Comparison of ENCODE assay signal across 8 cellular contexts in genomic region chr20:59933849-59934585, GRCh38. TPM values are rescaled to one million over a fixed set of nuclear protein-coding genes. Genes with fewer than 3 reads are reported as not detected.
A peak's percentile ranks its signal among the peaks of the same experiment; 100 is the strongest.
DNase-seq lines count a peak whose midpoint lies in the region; ATAC-seq, FAIRE-seq and TF ChIP-seq lines count a peak whose summit lies in the region.

No MANE protein-coding gene starts in this region.

- no peak overlapping the region for H4K5ac ChIP-seq in IMR-90 (ENCODE audit: low read depth, low read length)

- in situ Hi-C loops in IMR-90 (cut with MboI; ENCODE audit: low sequenced_read_pairs) (no loop called here), astrocyte of the cerebellum (cut with HindIII; ENCODE audit: low sequenced_read_pairs) (no loop called here)

- H3K9me1 ChIP-seq in IMR-90 (ENCODE audit: insufficient read depth, low read length), result no peaks in the 10 kb centered on the region

- 6% methylated on average over 37 of the region's 59 CpGs; no CpG with 5 or more reads in 1 of the 2 experiments for WGBS in IMR-90 (ENCODE audit: extremely low coverage in 2 of 2, insufficient read length in 1 of 2), 2 experiments
- 5% methylated on average over 47 of the region's 59 CpGs for WGBS in hepatocyte (ENCODE audit: low lambda C conversion rate, missing lambda C conversion rate)

- H2AK9ac ChIP-seq in IMR-90 (replicated peaks; ENCODE audit: low read depth, low read length, poor library complexity), result peak overlapping the region; percentile 75

- dilution Hi-C loops in IMR-90 (cut with HindIII; ENCODE audit: low sequenced_read_pairs, unreplicated experiment), result no loop called here

- no peak for FAIRE-seq in urothelium cell line (lab: Jason Lieb, UNC)

- peak overlapping the region; percentile 77 for H3K4me2 ChIP-seq in IMR-90 (ENCODE audit: low read depth, low read length)
- peak overlapping the region; percentile 98 for H3K4me2 ChIP-seq in hepatocyte

- H4K8ac ChIP-seq in IMR-90 (ENCODE audit: low read depth in 2 of 2, low read length in 2 of 2), result peak overlapping the region; percentile 52 to 56; a peak in 2 of 4 replicates

- peak overlapping the region; percentile 34; the same call in 1 of the 2 replicates for H4K91ac ChIP-seq in IMR-90 (ENCODE audit: insufficient read depth, low read depth, low read length)

- H2BK20ac ChIP-seq in IMR-90 (ENCODE audit: low read depth, low read length), result no peak overlapping the region

- POLR2A ChIA-PET in IMR-90 (lab: Charles Lee; ENCODE audit: unreplicated experiment), result no interaction called here

- intact Hi-C loops in IMR-90 (cut with micrococcal nuclease), result no loop called here

- H2AK5ac ChIP-seq in IMR-90 (ENCODE audit: low read depth, low read length), result no peak overlapping the region

- H3K4ac ChIP-seq in IMR-90 (ENCODE audit: low read depth, low read length), result 0 out of 2 replicates have a peak overlapping the region, but pooled peaks have one; percentile 3

- peak overlapping the region; percentile 19 for H2BK120ac ChIP-seq in IMR-90 (ENCODE audit: low read depth, low read length)

- H3K9ac ChIP-seq in IMR-90 (ENCODE audit: low read depth, low read length), result no peak overlapping the region
- H3K9ac ChIP-seq in rectal smooth muscle tissue (ENCODE audit: low read length), result no peak overlapping the region

- no peak overlapping the region; the same call in 1 of the 2 replicates for H3K23ac ChIP-seq in IMR-90 (ENCODE audit: low read depth, low read length)

- peak; percentile 43 for TF ChIP-seq RAD21 in IMR-90 (IDR thresholded peaks at IDR 0.05; ENCODE audit: low read length)

- H3K56ac ChIP-seq in IMR-90 (ENCODE audit: extremely low read depth, insufficient read depth, low read length), result no peak overlapping the region

- H3K4me1 ChIP-seq in IMR-90 (ENCODE audit: control insufficient read depth, insufficient read depth, low read length) (peaks cover 5% of the 10 kb centered on the region), hepatocyte (ENCODE audit: insufficient read depth) (peaks cover 20% of the 10 kb centered on the region), rectal smooth muscle tissue (ENCODE audit: control insufficient read depth, insufficient read depth, low read length) (peaks cover 10% of the 10 kb centered on the region)

- peak; percentile 69 for DNase-seq in DMS53 treated with DMSO at 0.1 percent for 48 hours (lab: John Stamatoyannopoulos, UW; ENCODE audit: unreplicated experiment)
- DNase-seq in IMR-90, result peak; percentile 49
- DNase-seq in T-helper 22 cell (ENCODE audit: low read depth), result peak; percentile 56
- no peak for DNase-seq in astrocyte of the cerebellum (ENCODE audit: low read depth)
- DNase-seq in hepatocyte (ENCODE audit: low spot score), result peak; percentile 86
- peak; percentile 89 for DNase-seq in urothelium cell line (ENCODE audit: low spot score)

- TF ChIP-seq CTCF in IMR-90 (conservative IDR thresholded peaks at IDR 0.05; ENCODE audit: low read depth, low read length), result peak; percentile 80
- peak; percentile 93 for TF ChIP-seq CTCF in astrocyte of the cerebellum (IDR thresholded peaks at IDR 0.05; ENCODE audit: low read depth, low read length, missing control alignments)
- peak; percentile 96 for TF ChIP-seq CTCF in hepatocyte (IDR thresholded peaks at IDR 0.05; ENCODE audit: poor library complexity)

- no peak for TF ChIP-seq POLR2A in IMR-90 (IDR thresholded peaks at IDR 0.05; ENCODE audit: low read depth, low read length)

- H3K36me3 ChIP-seq in IMR-90 (ENCODE audit: control insufficient read depth, insufficient read depth, low read length) (no peaks in the 10 kb centered on the region), hepatocyte (replicated peaks; ENCODE audit: insufficient read depth, low read depth) (no peaks in the 10 kb centered on the region), rectal smooth muscle tissue (ENCODE audit: control insufficient read depth, insufficient read depth, low read length) (peaks cover 2% of the 10 kb centered on the region)

- H3K27me3 ChIP-seq in IMR-90 (ENCODE audit: control insufficient read depth, insufficient read depth, low read length), result no peaks in the 10 kb centered on the region
- H3K27me3 ChIP-seq in hepatocyte, result no peaks in the 10 kb centered on the region
- H3K27me3 ChIP-seq in rectal smooth muscle tissue (ENCODE audit: control insufficient read depth, insufficient read depth, low read length), result no peaks in the 10 kb centered on the region

- ATAC-seq in GM21528 (IDR thresholded peaks at IDR 0.05; ENCODE audit: low FRiP score, unreplicated experiment), result peak; percentile 85
- ATAC-seq in IMR-90 (ENCODE audit: low read depth), result peak; percentile 96

- H3K27ac ChIP-seq in IMR-90 (ENCODE audit: insufficient read depth, low read length) (no peak overlapping the region), hepatocyte (no peak overlapping the region), rectal smooth muscle tissue (ENCODE audit: low read depth, low read length) (peak overlapping the region; percentile 49)

- H3K9me3 ChIP-seq in IMR-90 (ENCODE audit: control insufficient read depth, insufficient read depth, low read length), result no peaks in the 10 kb centered on the region
- no peaks in the 10 kb centered on the region for H3K9me3 ChIP-seq in hepatocyte (ENCODE audit: low read depth)

- CTCF ChIA-PET in IMR-90 (lab: Yijun Ruan, JAX), result interaction anchor here (0.7 to 1.7 kb wide), 14 partner anchors 8 to 1363 kb away, joined by 3 to 8 read pairs (median 3); no protein-coding TSS in a partner anchor

- peaks cover 6 to 7% of the 10 kb centered on the region in 2 experiments; a peak in 3 of 4 replicates for H3K79me1 ChIP-seq in IMR-90 (ENCODE audit: low read depth in 1 of 2, low read length in 2 of 2)

- H3K4me3 ChIP-seq in IMR-90 (ENCODE audit: insufficient read depth, low read depth, low read length), result peak overlapping the region; percentile 51
- peak overlapping the region; percentile 58 for H3K4me3 ChIP-seq in astrocyte of the cerebellum (ENCODE audit: low read depth, low read length)
- peak overlapping the region; percentile 56 for H3K4me3 ChIP-seq in hepatocyte
- H3K4me3 ChIP-seq in rectal smooth muscle tissue (ENCODE audit: low read length), result peak overlapping the region; percentile 75

- no peaks in the 10 kb centered on the region for H3K9me2 ChIP-seq in hepatocyte (replicated peaks; ENCODE audit: insufficient read depth)

- H2BK5ac ChIP-seq in IMR-90 (ENCODE audit: low read depth, low read length, poor library complexity, severe bottlenecking), result no peak overlapping the region

- peaks cover 11% of the 10 kb centered on the region for H4K20me1 ChIP-seq in IMR-90 (ENCODE audit: insufficient read depth, low read length)
- H4K20me1 ChIP-seq in hepatocyte (ENCODE audit: insufficient read depth, poor library complexity, severe bottlenecking), result no peaks in the 10 kb centered on the region

- H2AFZ ChIP-seq in IMR-90 (replicated peaks; ENCODE audit: low read length, poor library complexity), result peak overlapping the region; percentile 97
- peak overlapping the region; percentile 97 for H2AFZ ChIP-seq in hepatocyte

- no TSS peak for BruUV-seq in IMR-90 (replicated peaks; lab: Mats Ljungman, UMichigan)

- peak overlapping the region; percentile 37; the same call in 1 of the 2 replicates for H3K14ac ChIP-seq in IMR-90 (replicated peaks; ENCODE audit: low read depth, low read length)

- H3K79me2 ChIP-seq in hepatocyte, result peaks cover 28% of the 10 kb centered on the region

- H2BK15ac ChIP-seq in IMR-90 (ENCODE audit: low read depth, low read length), result no peak overlapping the region

- no peak overlapping the region for H3K18ac ChIP-seq in IMR-90 (ENCODE audit: low read depth, low read length)

TF ChIP-seq in IMR-90, 13 proteins besides CTCF, POLR2A, EP300 and RAD21:
- peak; percentile 29; the same call in 1 of the 2 replicates for TF ChIP-seq SMC3 (IDR thresholded peaks at IDR 0.05; ENCODE audit: low read depth, low read length)
- TF ChIP-seq RCOR1 (IDR thresholded peaks at IDR 0.05; ENCODE audit: insufficient replicate concordance, low read length), result no peak
- peak; percentile 59; the same call in 1 of the 2 replicates for TF ChIP-seq MAZ (IDR thresholded peaks at IDR 0.05; ENCODE audit: borderline replicate concordance, low read depth, low read length)

RNA-seq across cellular contexts. Expression of gene SYCP2, which starts 0.6 kb away (rescaled TPM):
- total RNA-seq in IMR-90 (2012; rRNA removed) (0.18 and 0.56 TPM in 2 replicates), hepatocyte (1.5 and 1.7 TPM in 2 replicates)
- polyA plus RNA-seq in IMR-90 (2012; rRNA removed) (0.22 and 0.31 TPM in 2 replicates), hepatocyte (1.1 and 1.2 TPM in 2 replicates)
- not detected in 2 replicates for polyA plus RNA-seq in IMR-90 (2012; cell fraction: cytosol; rRNA removed)
- 0.15 and 1.3 TPM in 2 replicates for polyA plus RNA-seq in IMR-90 (2012; cell fraction: nucleus; rRNA removed; ENCODE audit: low replicate concordance)

RNA-seq across cellular contexts. Expression of gene PPP1R3D, which starts 6.1 kb away (rescaled TPM):
- 2.7 and 4.7 TPM in 2 replicates for total RNA-seq in IMR-90 (2012; rRNA removed)
- polyA plus RNA-seq in IMR-90 (2012; rRNA removed), result 1.6 and 1.7 TPM in 2 replicates
- polyA plus RNA-seq in IMR-90 (2012; cell fraction: cytosol; rRNA removed), result 0.57 and 1.7 TPM in 2 replicates
- polyA plus RNA-seq in IMR-90 (2012; cell fraction: nucleus; rRNA removed; ENCODE audit: low replicate concordance), result 1.1 and 1.7 TPM in 2 replicates
- total RNA-seq in hepatocyte, result 6.1 and 7.0 TPM in 2 replicates
- 3.2 and 3.4 TPM in 2 replicates for polyA plus RNA-seq in hepatocyte

RNA-seq across cellular contexts. Expression of gene FAM217B, which starts 6.2 kb away (rescaled TPM):
- 3.0 and 3.9 TPM in 2 replicates for total RNA-seq in IMR-90 (2012; rRNA removed)
- polyA plus RNA-seq in IMR-90 (2012; rRNA removed), result 3.3 and 3.9 TPM in 2 replicates
- polyA plus RNA-seq in IMR-90 (2012; cell fraction: cytosol; rRNA removed), result 0.86 and 1.9 TPM in 2 replicates
- 1.1 and 5.9 TPM in 2 replicates for polyA plus RNA-seq in IMR-90 (2012; cell fraction: nucleus; rRNA removed; ENCODE audit: low replicate concordance)
- 10.9 and 14.7 TPM in 2 replicates for total RNA-seq in hepatocyte
- polyA plus RNA-seq in hepatocyte, result 15.2 and 15.3 TPM in 2 replicates

RNA-seq across cellular contexts. Expression of gene CDH26, which starts 24.2 kb away (rescaled TPM):
- total RNA-seq in IMR-90 (2012; rRNA removed) (not detected in 2 replicates), hepatocyte (0.88 and 2.2 TPM in 2 replicates)
- polyA plus RNA-seq in IMR-90 (2012; rRNA removed) (not detected in 2 replicates), hepatocyte (0.96 and 2.3 TPM in 2 replicates)
- not detected in 2 replicates for polyA plus RNA-seq in IMR-90 (2012; cell fraction: cytosol; rRNA removed)
- 0.16 and 0.28 TPM in 2 replicates for polyA plus RNA-seq in IMR-90 (2012; cell fraction: nucleus; rRNA removed; ENCODE audit: low replicate concordance)
